1 cellular context compared by ENCODE assay signal in the genomic region with DNA sequence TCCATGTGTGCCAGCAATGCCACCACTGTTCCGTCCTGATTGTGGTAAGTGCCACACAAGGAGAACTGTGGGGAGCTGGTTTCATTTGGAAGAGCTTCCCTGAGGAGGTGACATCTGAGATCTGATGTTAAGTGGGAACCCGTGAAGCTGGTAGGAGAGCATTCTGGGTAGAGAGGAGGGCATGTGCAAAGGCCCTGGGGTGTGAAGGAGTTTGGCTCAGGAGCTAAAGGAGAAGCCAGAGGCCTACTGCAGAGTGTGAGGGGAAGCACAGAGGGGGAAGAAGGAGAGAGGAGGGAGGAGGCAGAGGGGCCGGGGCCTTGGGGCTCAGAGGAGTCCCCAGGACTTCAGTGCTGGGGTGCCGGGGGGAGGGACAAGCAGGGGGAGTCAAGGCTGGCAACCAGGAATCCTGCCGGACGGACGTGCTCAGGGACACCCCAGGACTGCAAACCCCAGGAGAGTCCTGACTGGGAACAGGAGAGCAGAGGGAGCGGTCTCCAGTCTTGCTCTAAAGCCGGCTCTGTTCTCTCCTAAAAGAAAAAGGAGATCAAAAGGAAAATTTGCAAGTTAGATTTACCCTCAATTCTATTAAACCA.
TF ChIP-seq lines count a peak whose summit lies in the region.

No MANE protein-coding gene starts in this region.

TF ChIP-seq in HepG2, 621 proteins besides CTCF, POLR2A, EP300 and RAD21:
- TF ChIP-seq CBX1 (IDR thresholded peaks at IDR 0.05; ENCODE audit: low read depth) (no peak), ZMYM3 (CRISPR knock-in tag; IDR thresholded peaks at IDR 0.05) (peak; percentile 33; the same call in 1 of the 2 replicates)
TF ChIP-seq in HepG2: peak in this region for 1.
